In the genomic region with DNA sequence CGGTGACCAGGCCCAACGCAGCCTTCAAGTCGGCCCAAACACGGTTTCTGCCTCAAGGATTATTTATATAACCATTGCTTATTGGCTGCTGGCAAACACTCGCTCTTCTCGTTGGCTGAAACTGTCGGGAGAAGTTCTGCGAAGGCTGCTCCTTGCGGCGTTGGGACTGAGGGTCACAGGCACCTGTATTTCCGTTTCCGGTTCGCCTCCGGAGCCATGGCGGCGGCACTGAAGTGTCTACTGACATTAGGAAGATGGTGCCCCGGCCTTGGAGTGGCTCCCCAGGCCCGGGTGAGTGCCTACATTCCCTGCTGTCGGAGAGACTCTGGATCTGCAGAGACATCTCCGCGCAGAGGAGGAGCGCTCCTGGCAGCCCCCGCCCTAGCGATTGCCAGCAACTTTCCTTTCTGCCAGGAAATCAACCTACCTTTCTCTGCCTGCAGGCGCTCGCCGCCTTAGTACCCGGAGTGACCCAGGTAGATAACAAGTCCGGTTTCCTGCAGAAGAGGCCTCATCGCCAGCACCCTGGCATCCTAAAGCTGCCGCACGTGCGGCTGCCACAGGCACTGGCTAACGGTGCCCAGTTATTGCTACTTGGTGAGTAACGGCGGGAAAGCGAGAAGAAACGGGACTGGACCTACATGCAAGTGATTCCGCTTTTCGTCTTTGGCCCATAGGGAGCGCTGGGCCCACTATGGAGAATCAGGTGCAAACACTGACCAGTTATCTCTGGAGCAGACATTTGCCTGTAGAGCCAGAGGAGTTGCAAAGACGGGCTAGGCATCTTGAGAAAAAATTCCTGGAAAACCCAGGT, we compare ENCODE assay signal across 8 cellular contexts.
DNase-seq lines count a peak whose midpoint lies in the region; ATAC-seq, FAIRE-seq and TF ChIP-seq lines count a peak whose summit lies in the region.

METTL17 (plus strand) TSS at position 194 of the 814 bp plus-strand sequence; CDS start at position 217, 23 bp downstream.

- H3K4me3 Mint-ChIP-seq in central memory CD8-positive, alpha-beta T cell: peak within 1 kb of the TSS; percentile 93

- H3K4me1 Mint-ChIP-seq in central memory CD8-positive, alpha-beta T cell: peaks cover 29% of the 10 kb centered on the region

- peaks cover 6% of the 10 kb centered on the region for H3K27me3 Mint-ChIP-seq in central memory CD8-positive, alpha-beta T cell

- peak; percentile 89 for TF ChIP-seq POLR2A in GM18951 (IDR thresholded peaks at IDR 0.05; ENCODE audit: extremely low read depth, insufficient read depth, insufficient read length)

- FAIRE-seq in islet of Langerhans (lab: Jason Lieb, UNC): peak; percentile 79

- in situ Hi-C loops in GM18951 (cut with MboI; ENCODE audit: low sequenced_read_pairs, unreplicated experiment): no loop called here

- TF ChIP-seq CTCF in AG10803 (conservative IDR thresholded peaks at IDR 0.05; ENCODE audit: low read length): peak; percentile 40

- peaks cover 35% of the 10 kb centered on the region for H3K36me3 Mint-ChIP-seq in central memory CD8-positive, alpha-beta T cell (ENCODE audit: insufficient read depth)

- no peaks in the 10 kb centered on the region for H3K9me3 Mint-ChIP-seq in central memory CD8-positive, alpha-beta T cell

- peak within 1 kb of the TSS; percentile 92 for H3K27ac Mint-ChIP-seq in central memory CD8-positive, alpha-beta T cell (ENCODE audit: low read depth)

- peak; percentile 92 for ATAC-seq in HG03196 (IDR thresholded peaks at IDR 0.05; ENCODE audit: unreplicated experiment)
- peak; percentile 92 for ATAC-seq in central memory CD8-positive, alpha-beta T cell (replicated peaks; ENCODE audit: extremely low read depth, poor library complexity, severe bottlenecking)

- peak; percentile 98 for DNase-seq in AG10803 (ENCODE audit: low read depth)
- peak; percentile 79 for DNase-seq in NCI-H345 (lab: John Stamatoyannopoulos, UW)
- peak; percentile 73 for DNase-seq in activated CD4-positive, CD25-positive, alpha-beta regulatory T cell treated with anti-CD3 and anti-CD28 coated beads, Interleukin-2, amount 50 U/mL, for 16 hours (ENCODE audit: low read depth, low spot score)
- DNase-seq in central memory CD8-positive, alpha-beta T cell (ENCODE audit: low spot score in 2 of 2): peak; percentile 64 to 70
- DNase-seq in stimulated activated CD4-positive, alpha-beta T cell treated with anti-CD3 and anti-CD28 coated beads, Interleukin-12 subunit alpha, Interleukin-12 subunit beta, amount 100 ng/mL, for 4 hours: peak; percentile 78

- peak within 1 kb of the TSS; percentile 92 for H3K4me3 ChIP-seq in AG10803 (ENCODE audit: low read length)

Comparison
In these comparisons a context has a peak if more than half of its experiments do, and no peak if none do; other contexts are left out.
1. Peak in every context shown above with its lines: DNase-seq, ATAC-seq and H3K4me3 ChIP-seq.